ENCODE assay signal across 8 cellular contexts in genomic region chr15:50906954-50907865, GRCh38. TPM values are rescaled to one million over a fixed set of nuclear protein-coding genes. Genes with fewer than 3 reads are reported as not detected.
A peak's percentile ranks its signal among the peaks of the same experiment; 100 is the strongest.
DNase-seq lines count a peak whose midpoint lies in the region; ATAC-seq and TF ChIP-seq lines count a peak whose summit lies in the region.

No MANE protein-coding gene starts in this region.

- H3K27me3 ChIP-seq in heart left ventricle (no peaks in the 10 kb centered on the region), left lung (no peaks in the 10 kb centered on the region)

- no peaks in the 10 kb centered on the region for H3K27me3 Mint-ChIP-seq in T-helper 1 cell treated with Interleukin-12 subunit alpha and Interleukin-12 subunit beta and Interleukin-4 antibody, amounts not matched to agents 30 μg/mL and 1 μg/mL, for 36 hours (ENCODE audit: low read depth)

- WGBS in heart left ventricle, 4 donors = 53 to 56% (median 55%) methylated on average over 23 of the region's 23 CpGs

- peak overlapping the region; percentile 90 for H3K4me3 Mint-ChIP-seq in T-helper 1 cell treated with Interleukin-12 subunit alpha and Interleukin-12 subunit beta and Interleukin-4 antibody, amounts not matched to agents 30 μg/mL and 1 μg/mL, for 36 hours

- no peak for TF ChIP-seq CTCF in heart left ventricle (IDR thresholded peaks at IDR 0.05)
- no peak for TF ChIP-seq CTCF in astrocyte of the spinal cord (IDR thresholded peaks at IDR 0.05; ENCODE audit: low read depth, low read length)
- no peak for TF ChIP-seq CTCF in left lung (IDR thresholded peaks at IDR 0.05)

- DNase-seq in heart left ventricle (no peak), left ventricle myocardium superior (no peak), astrocyte of the spinal cord (ENCODE audit: low read depth, low spot score) (no peak), left lung (no peak), HK-2 (ENCODE audit: unreplicated experiment) (no peak)
- DNase-seq in stimulated activated CD8-positive, alpha-beta memory T cell treated with anti-CD3 and anti-CD28 coated beads, Interleukin-12 subunit alpha, Interleukin-12 subunit beta, amount 100 ng/mL, for 1 hour (ENCODE audit: low read depth) = peak; percentile 64

- peak overlapping the region; percentile 47 to 97 (median 90) for H3K27ac ChIP-seq in heart left ventricle
- H3K27ac ChIP-seq in left lung = peak overlapping the region; percentile 91 to 92

- in situ Hi-C loops in astrocyte of the spinal cord (cut with HindIII; ENCODE audit: low sequenced_read_pairs) = no loop called here

- intact Hi-C loops in heart left ventricle (cut with DNase I) = loop anchor here in 3 of 10 donors (10.0 kb wide), 2 partner anchors 232 to 552 kb away; partner anchors contain the start of gene GABPB1 (in 1 of the 3)
- intact Hi-C loops in left ventricle myocardium superior (cut with micrococcal nuclease) = no loop called here
- intact Hi-C loops in left lung (cut with DNase I) = no loop called here

- no peaks in the 10 kb centered on the region for H3K9me3 Mint-ChIP-seq in T-helper 1 cell treated with Interleukin-12 subunit alpha and Interleukin-12 subunit beta and Interleukin-4 antibody, amounts not matched to agents 30 μg/mL and 1 μg/mL, for 36 hours

- ATAC-seq in heart left ventricle = no peak
- no peak for ATAC-seq in left ventricle myocardium superior
- ATAC-seq in HG03139 (IDR thresholded peaks at IDR 0.05; ENCODE audit: unreplicated experiment) = peak; percentile 39
- no peak for ATAC-seq in left lung

- H3K27ac Mint-ChIP-seq in T-helper 1 cell treated with Interleukin-12 subunit alpha and Interleukin-12 subunit beta and Interleukin-4 antibody, amounts not matched to agents 30 μg/mL and 1 μg/mL, for 36 hours = peak overlapping the region; percentile 94

- no peak for TF ChIP-seq POLR2A in heart left ventricle (IDR thresholded peaks at IDR 0.05)

- H3K9me3 ChIP-seq in heart left ventricle = no peaks in the 10 kb centered on the region
- no peaks in the 10 kb centered on the region for H3K9me3 ChIP-seq in left lung

- peaks cover 0 to 45% (median 27%) of the 10 kb centered on the region in 12 donors for H3K4me1 ChIP-seq in heart left ventricle
- peaks cover 15 to 43% of the 10 kb centered on the region in 2 donors for H3K4me1 ChIP-seq in left lung

- peaks cover 2% of the 10 kb centered on the region for H3K36me3 Mint-ChIP-seq in T-helper 1 cell treated with Interleukin-12 subunit alpha and Interleukin-12 subunit beta and Interleukin-4 antibody, amounts not matched to agents 30 μg/mL and 1 μg/mL, for 36 hours (ENCODE audit: low read depth)

- peaks cover 17% of the 10 kb centered on the region for H3K4me1 Mint-ChIP-seq in T-helper 1 cell treated with Interleukin-12 subunit alpha and Interleukin-12 subunit beta and Interleukin-4 antibody, amounts not matched to agents 30 μg/mL and 1 μg/mL, for 36 hours (ENCODE audit: low read depth)

- H3K36me3 ChIP-seq in heart left ventricle = peaks cover 0 to 16% (median 7%) of the 10 kb centered on the region in 9 donors
- H3K36me3 ChIP-seq in left lung = peaks cover 0 to 2% of the 10 kb centered on the region in 2 donors

- H3K4me3 ChIP-seq in heart left ventricle (peak overlapping the region; percentile 77 to 100 (median 94)), astrocyte of the spinal cord (ENCODE audit: low read depth, low read length) (peak overlapping the region; percentile 93), left lung (peak overlapping the region; percentile 93 to 98)

RNA-seq across cellular contexts. Expression of gene AP4E1, which starts 1.3 kb away (rescaled TPM):
- total RNA-seq in heart left ventricle (10 to 100 TPM in 3 of 9 donors, 1 to 10 TPM in 6; 6.6 to 12.0 (median 9.8) TPM), left ventricle myocardium superior (7.1 TPM), left lung (10 to 100 TPM; 11.3 to 11.6 TPM)
- 1 to 10 TPM; 2.2 to 7.4 TPM for polyA plus RNA-seq in heart left ventricle
